Comparison of ENCODE assay signal across 9 cellular contexts in the genomic region with DNA sequence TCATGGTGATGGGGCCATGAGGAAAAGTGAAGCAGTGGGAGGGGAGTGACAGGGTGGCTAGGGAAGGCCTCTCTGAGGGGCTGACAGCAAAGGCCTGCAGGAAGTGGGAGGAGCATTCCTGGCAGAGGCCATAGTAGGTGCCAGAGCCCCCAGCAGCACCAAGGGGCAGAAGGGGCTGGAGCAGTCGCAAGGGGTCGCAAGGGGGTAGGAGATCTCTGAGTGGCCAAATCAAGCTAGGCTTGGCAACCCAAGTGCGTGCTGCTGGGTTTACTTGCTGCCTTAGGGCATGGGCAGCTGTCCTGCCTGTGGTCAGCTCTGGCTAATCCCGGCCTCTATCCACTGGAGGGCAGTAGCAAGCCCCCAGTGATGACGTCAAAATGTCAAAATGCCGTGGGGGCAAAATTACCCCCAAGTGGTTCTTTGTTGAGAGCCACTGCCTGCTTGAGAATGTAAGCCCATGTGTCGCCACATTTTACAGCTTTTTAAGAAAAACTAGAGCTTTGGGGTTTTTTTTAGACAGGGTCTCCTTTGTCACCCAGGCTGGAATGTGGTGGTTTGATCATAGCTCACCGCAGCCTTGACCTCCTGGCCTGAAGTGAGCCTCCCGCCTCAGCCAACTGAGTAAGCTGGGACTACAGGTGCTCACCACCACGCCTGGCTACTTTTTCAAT. TPM values are rescaled to one million over a fixed set of nuclear protein-coding genes. Genes with fewer than 3 reads are reported as not detected.
DNase-seq lines count a peak whose midpoint lies in the region; ATAC-seq and TF ChIP-seq lines count a peak whose summit lies in the region.
"Had no signal": no experiment of that assay in that cellular context is flagged by ENCODE, and none has a peak within 500 bp of the region (broad histone marks: within the 10 kb centered on the region; RNA-seq: fewer than 3 reads in every experiment).

No MANE protein-coding gene starts in this region.

- H3K9me3 ChIP-seq in BLaER1 (no peaks in the 10 kb centered on the region), HAP-1 (no peaks in the 10 kb centered on the region), cardiac muscle cell (ENCODE audit: low read depth) (no peaks in the 10 kb centered on the region), skeletal muscle satellite cell (replicated peaks; ENCODE audit: low read length) (no peaks in the 10 kb centered on the region)

- in situ Hi-C loops in HAP-1 (cut with MboI; ENCODE audit: low sequenced_read_pairs) = no loop called here

- H3K4me1 ChIP-seq in BLaER1 (peaks cover 56% of the 10 kb centered on the region), HAP-1 (no peaks in the 10 kb centered on the region), cardiac muscle cell (ENCODE audit: low read depth) (peaks cover 36% of the 10 kb centered on the region), skeletal muscle satellite cell (ENCODE audit: control insufficient read depth, insufficient read depth, low read length) (peaks cover 68% of the 10 kb centered on the region)

- H3K4me3 ChIP-seq in BLaER1 (no peak overlapping the region), HAP-1 (no peak overlapping the region), cardiac muscle cell (no peak overlapping the region), skeletal muscle satellite cell (ENCODE audit: low read length) (no peak overlapping the region)

- H3K4me2 ChIP-seq in BLaER1 (peak overlapping the region; percentile 98), skeletal muscle satellite cell (ENCODE audit: low read length) (peak overlapping the region; percentile 8)
- H3K4me2 ChIP-seq: KMS-11 had no signal

- peak overlapping the region; percentile 20 for H3K27ac ChIP-seq in BLaER1
- H3K27ac ChIP-seq in VCaP = no peak overlapping the region; the same call in 1 of the 2 replicates
- peak overlapping the region; percentile 84 for H3K27ac ChIP-seq in cardiac muscle cell
- H3K27ac ChIP-seq: KMS-11 had no signal

- TF ChIP-seq CTCF in VCaP (conservative IDR thresholded peaks at IDR 0.05) (peak; percentile 82), cardiac muscle cell (IDR thresholded peaks at IDR 0.05; ENCODE audit: low read depth, low read length) (peak; percentile 82)

- peaks cover 85% of the 10 kb centered on the region for H4K20me1 ChIP-seq in BLaER1

- H3K9ac ChIP-seq in BLaER1 = no peak overlapping the region; the same call in 1 of the 2 replicates
- H3K9ac ChIP-seq in skeletal muscle satellite cell (ENCODE audit: low read depth, low read length) = peak overlapping the region; percentile 86
- H3K9ac ChIP-seq: KMS-11 had no signal

- DNase-seq in HAP-1 (ENCODE audit: low spot score in 2 of 2) = peak; percentile 25 to 58
- peak; percentile 66 to 85 for DNase-seq in cardiac muscle cell (ENCODE audit: low read depth in 1 of 2, low spot score in 1 of 2)
- DNase-seq in NCI-H345 (lab: John Stamatoyannopoulos, UW) = no peak

- H3K36me3 ChIP-seq in BLaER1 (peaks cover 69% of the 10 kb centered on the region), HAP-1 (replicated peaks) (peaks cover 59% of the 10 kb centered on the region), cardiac muscle cell (peaks cover 12% of the 10 kb centered on the region), skeletal muscle satellite cell (ENCODE audit: insufficient read depth, low read length) (peaks cover 52% of the 10 kb centered on the region)

- H3K27me3 ChIP-seq in BLaER1 = no peaks in the 10 kb centered on the region
- H3K27me3 ChIP-seq in HAP-1 (ENCODE audit: low read depth) = no peaks in the 10 kb centered on the region
- H3K27me3 ChIP-seq in cardiac muscle cell = no peaks in the 10 kb centered on the region
- no peaks in the 10 kb centered on the region for H3K27me3 ChIP-seq in skeletal muscle satellite cell (ENCODE audit: control insufficient read depth, insufficient read depth, low read length)

- ATAC-seq in HG03139 (IDR thresholded peaks at IDR 0.05; ENCODE audit: unreplicated experiment) = no peak
- no peak for ATAC-seq in HG03378 (IDR thresholded peaks at IDR 0.05; ENCODE audit: unreplicated experiment)

RNA-seq across cellular contexts. Expression of a gene that starts 11.8 kb away (rescaled TPM):
- total RNA-seq in cardiac muscle cell = 24.6 and 25.2 TPM in 2 replicates
- 29.7 and 32.4 TPM in 2 replicates for polyA plus RNA-seq in cardiac muscle cell
- 5.8 and 6.6 TPM in 2 replicates for total RNA-seq in skeletal muscle satellite cell (2012; rRNA removed)

RNA-seq across cellular contexts. Expression of a gene that starts 32.0 kb away (rescaled TPM):
- total RNA-seq in cardiac muscle cell = 19.4 and 32.6 TPM in 2 replicates
- 34.8 and 52.3 TPM in 2 replicates for polyA plus RNA-seq in cardiac muscle cell
- total RNA-seq in skeletal muscle satellite cell (2012; rRNA removed) = 14.4 and 18.8 TPM in 2 replicates

RNA-seq across cellular contexts. Expression of a gene that starts 42.2 kb away (rescaled TPM):
- total RNA-seq in cardiac muscle cell = 5.3 and 7.8 TPM in 2 replicates
- 10.8 and 10.9 TPM in 2 replicates for polyA plus RNA-seq in cardiac muscle cell
- total RNA-seq in skeletal muscle satellite cell (2012; rRNA removed) = 3.7 and 5.3 TPM in 2 replicates

RNA-seq across cellular contexts. Expression of a gene that starts 54.6 kb away (rescaled TPM):
- total RNA-seq in cardiac muscle cell = 16.8 and 21.8 TPM in 2 replicates
- polyA plus RNA-seq in cardiac muscle cell = 14.5 and 18.1 TPM in 2 replicates
- 3.8 and 5.7 TPM in 2 replicates for total RNA-seq in skeletal muscle satellite cell (2012; rRNA removed)

RNA-seq across cellular contexts. Expression of a gene that starts 57.6 kb away (rescaled TPM):
- 159 and 195 TPM in 2 replicates for total RNA-seq in cardiac muscle cell
- polyA plus RNA-seq in cardiac muscle cell = 148 and 216 TPM in 2 replicates
- total RNA-seq in skeletal muscle satellite cell (2012; rRNA removed) = 85.6 and 97.1 TPM in 2 replicates
